Comparison of ENCODE assay signal across 9 cellular contexts in genomic region chr7:3042861-3043489, GRCh38. TPM values are rescaled to one million over a fixed set of nuclear protein-coding genes. Genes with fewer than 3 reads are reported as not detected.
DNase-seq lines count a peak whose midpoint lies in the region; ATAC-seq and TF ChIP-seq lines count a peak whose summit lies in the region.
"Had no signal": no experiment of that assay in that cellular context is flagged by ENCODE, and none has a peak within 500 bp of the region (broad histone marks: within the 10 kb centered on the region; RNA-seq: fewer than 3 reads in every experiment).

No MANE protein-coding gene starts in this region.

- H3K4me1 Mint-ChIP-seq in activated naive CD8-positive, alpha-beta T cell treated with anti-CD3 and anti-CD28 coated beads for 36 hours, result peaks cover 48% of the 10 kb centered on the region
- H3K4me1 Mint-ChIP-seq in nephron, result no peaks in the 10 kb centered on the region

- peak overlapping the region; percentile 82 for H3K4me3 ChIP-seq in OCI-LY7 (ENCODE audit: low read depth, low read length, poor library complexity, severe bottlenecking)
- H3K4me3 ChIP-seq: lung had no signal

- H4K20me1 ChIP-seq in OCI-LY7 (ENCODE audit: insufficient read depth, low read length), result peaks cover 7% of the 10 kb centered on the region; the same call in 1 of the 2 replicates

- peaks cover 6% of the 10 kb centered on the region; the same call in 1 of the 2 replicates for H3K4me1 ChIP-seq in ES-I3 (ENCODE audit: insufficient read depth, low read length)
- H3K4me1 ChIP-seq in OCI-LY7 (ENCODE audit: insufficient read depth, low read length, poor library complexity, severe bottlenecking), result peaks cover 33% of the 10 kb centered on the region

- H3K9ac ChIP-seq in ES-I3 (ENCODE audit: low read depth, low read length), result peak overlapping the region; percentile 48

- no peaks in the 10 kb centered on the region for H3K27me3 Mint-ChIP-seq in activated naive CD8-positive, alpha-beta T cell treated with anti-CD3 and anti-CD28 coated beads for 36 hours
- peaks cover 34% of the 10 kb centered on the region for H3K27me3 Mint-ChIP-seq in nephron (ENCODE audit: low read depth)

- CTCF ChIA-PET in OCI-LY7 (lab: Charles Lee; ENCODE audit: unreplicated experiment), result interaction anchor here (0.5 kb wide), 1 partner anchor 33 kb away, joined by 3 read pairs; no protein-coding TSS in a partner anchor

- peaks cover 5% of the 10 kb centered on the region for H3K9me3 Mint-ChIP-seq in activated naive CD8-positive, alpha-beta T cell treated with anti-CD3 and anti-CD28 coated beads for 36 hours
- peaks cover 8% of the 10 kb centered on the region for H3K9me3 Mint-ChIP-seq in nephron

- intact Hi-C loops in OCI-LY7 (cut with micrococcal nuclease; ENCODE audit: unreplicated experiment), result loop anchor here (1.0 to 2.0 kb wide), 3 partner anchors 65 to 156 kb away; no protein-coding TSS in a partner anchor

- H3K27ac ChIP-seq in OCI-LY7 (ENCODE audit: low read depth, low read length, poor library complexity, severe bottlenecking), result peak overlapping the region; percentile 52

- TF ChIP-seq CTCF in OCI-LY7 (conservative IDR thresholded peaks at IDR 0.05; ENCODE audit: low read length) (no peak), nephron (IDR thresholded peaks at IDR 0.05; ENCODE audit: unreplicated experiment in 3 of 3) (no peak)

- H3K27ac Mint-ChIP-seq in activated naive CD8-positive, alpha-beta T cell treated with anti-CD3 and anti-CD28 coated beads for 36 hours, result peak overlapping the region; percentile 99
- H3K27ac Mint-ChIP-seq in nephron, result no peak overlapping the region

- BruUV-seq in OCI-LY7 (replicated peaks; lab: Mats Ljungman, UMichigan), result no TSS peak

- H3K9me3 ChIP-seq in ES-I3 (ENCODE audit: control insufficient read depth, insufficient read depth, low read length) (no peaks in the 10 kb centered on the region), OCI-LY7 (ENCODE audit: low read length) (no peaks in the 10 kb centered on the region)

- H3K79me2 ChIP-seq in OCI-LY7 (ENCODE audit: insufficient read depth, low read depth, low read length), result peaks cover 15% of the 10 kb centered on the region; the same call in 1 of the 2 replicates

- H2AFZ ChIP-seq in OCI-LY7 (ENCODE audit: low read length), result peak overlapping the region; percentile 77; the same call in 1 of the 2 replicates

- H3K4me2 ChIP-seq in OCI-LY7 (ENCODE audit: low read length), result peak overlapping the region; percentile 84

- peak; percentile 75 for ATAC-seq in GM21825 (IDR thresholded peaks at IDR 0.05; ENCODE audit: unreplicated experiment)

- DNase-seq in OCI-LY7 (ENCODE audit: low spot score), result peak; percentile 86
- DNase-seq in activated naive CD8-positive, alpha-beta T cell treated with anti-CD3 and anti-CD28 coated beads for 36 hours, result peak; percentile 85
- no peak for DNase-seq in NCI-H128 (lab: John Stamatoyannopoulos, UW; ENCODE audit: unreplicated experiment)
- no peak for DNase-seq in RKO (ENCODE audit: low spot score)
- DNase-seq in kidney glomerular epithelial cell (lab: John Stamatoyannopoulos, UW), result no peak

- H3K4me3 Mint-ChIP-seq in activated naive CD8-positive, alpha-beta T cell treated with anti-CD3 and anti-CD28 coated beads for 36 hours, result peak overlapping the region; percentile 95
- peak overlapping the region in 2 of 3 experiments; percentile 21 to 49 for H3K4me3 Mint-ChIP-seq in nephron

- no peaks in the 10 kb centered on the region for H3K9me2 ChIP-seq in OCI-LY7 (ENCODE audit: insufficient read depth, low read length)

- POLR2A ChIA-PET in OCI-LY7 (lab: Charles Lee), result interaction anchor here (2.2 kb wide), 1 partner anchor 148 kb away, joined by 6 read pairs; no protein-coding TSS in a partner anchor

- H3K36me3 ChIP-seq in ES-I3 (ENCODE audit: insufficient read depth, low read length) (no peaks in the 10 kb centered on the region), OCI-LY7 (ENCODE audit: insufficient read depth, low read length) (peaks cover 14% of the 10 kb centered on the region; the same call in 1 of the 2 replicates)

- H3K36me3 Mint-ChIP-seq in activated naive CD8-positive, alpha-beta T cell treated with anti-CD3 and anti-CD28 coated beads for 36 hours, result peaks cover 41% of the 10 kb centered on the region
- H3K36me3 Mint-ChIP-seq in nephron (ENCODE audit: low read depth), result no peaks in the 10 kb centered on the region

RNA-seq across cellular contexts. Expression of gene CARD11, which starts 0.7 kb away (rescaled TPM):
- 32.5 and 33.8 TPM in 2 replicates for total RNA-seq in OCI-LY7 (2014; rRNA removed; shearing (Covaris generic))
- 62.8 and 63.5 TPM in 2 replicates for total RNA-seq in OCI-LY7 (2022)
- 100 to 1,000 TPM; 108 to 111 TPM for total RNA-seq in activated naive CD8-positive, alpha-beta T cell treated with anti-CD3 and anti-CD28 coated beads for 36 hours

Comparison
In these comparisons a context has a peak if more than half of its experiments do, and no peak if none do; other contexts are left out.
1. DNase-seq: peak in OCI-LY7 (single experiment) and activated naive CD8-positive, alpha-beta T cell treated with anti-CD3 and anti-CD28 coated beads for 36 hours (single experiment); none in NCI-H128 (single experiment), RKO (single experiment) and kidney glomerular epithelial cell (single experiment).